ENCODE assay signal across 19 cellular contexts in the genomic region with DNA sequence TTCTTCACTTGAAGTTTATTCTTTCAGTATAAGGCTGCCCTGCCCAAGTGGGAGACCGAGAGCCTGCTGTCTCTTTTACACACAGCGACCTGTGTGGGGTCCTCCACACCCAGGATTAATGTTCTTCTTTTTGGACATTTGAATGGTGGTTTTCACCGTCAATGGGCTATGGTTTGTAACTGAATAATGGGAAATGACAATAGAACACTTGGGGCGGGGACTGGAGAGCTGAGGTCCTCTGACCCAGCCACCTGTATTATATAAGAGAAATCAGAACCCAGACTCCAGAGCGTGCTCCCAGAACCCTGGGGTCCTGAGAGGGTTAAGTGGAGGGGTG.
"Had no signal": no experiment of that assay in that cellular context is flagged by ENCODE, and none has a peak within 500 bp of the region (broad histone marks: within the 10 kb centered on the region; RNA-seq: fewer than 3 reads in every experiment).

No MANE protein-coding gene starts in this region.

- FAIRE-seq: bronchial epithelial cell had no signal

- ATAC-seq: activated CD8-positive, alpha-beta memory T cell treated with anti-CD3 and anti-CD28 coated beads, Interleukin-2, amount 10 ng/mL, durations not matched to agents 7 days and 5 days; activated naive CD8-positive, alpha-beta T cell treated with anti-CD3 and anti-CD28 coated beads, Interleukin-2, amount 50 U/mL, for 24 hours; natural killer cell; stimulated activated naive CD8-positive, alpha-beta T cell treated with anti-CD3 and anti-CD28 coated beads, Interleukin-15, Interleukin-2, amounts not matched to agents 100 U/mL and 50 U/mL, for 24 hours had no signal

- H2AFZ ChIP-seq: hepatocyte had no signal

- DNase-seq: activated CD4-positive, alpha-beta T cell treated with anti-CD3 and anti-CD28 coated beads, Interleukin-2, amount 50 U/mL, for 48 hours; activated CD8-positive, alpha-beta memory T cell treated with anti-CD3 and anti-CD28 coated beads, Interleukin-2, amount 10 ng/mL, durations not matched to agents 7 days and 5 days; activated naive CD4-positive, alpha-beta T cell treated with anti-CD3 and anti-CD28 coated beads for 36 hours; activated naive CD8-positive, alpha-beta T cell treated with anti-CD3 and anti-CD28 coated beads, Interleukin-2, amount 50 U/mL, for 24 hours; activated T-cell treated with anti-CD3 and anti-CD28 coated beads, Interleukin-2, amount 50 U/mL, for 1 hour; aorta; dorsolateral prefrontal cortex; mesendoderm; natural killer cell; nucleus accumbens; stimulated activated CD4-positive, alpha-beta T cell treated with anti-CD3 and anti-CD28 coated beads, Interleukin-4, amount 100 ng/mL, for 4 hours; stimulated activated CD8-positive, alpha-beta memory T cell treated with anti-CD3 and anti-CD28 coated beads, Interleukin-4, amount 100 ng/mL, for 48 hours; stimulated activated naive CD8-positive, alpha-beta T cell treated with anti-CD3 and anti-CD28 coated beads, Interleukin-15, Interleukin-2, amounts not matched to agents 100 U/mL and 50 U/mL, for 24 hours; T1000; transverse colon had no signal

- H3K27ac ChIP-seq: dorsolateral prefrontal cortex, esophagus muscularis mucosa, hepatocyte, skin epidermis, transverse colon had no signal

- H3K9me3 ChIP-seq: esophagus muscularis mucosa, transverse colon had no signal

- H3K79me2 ChIP-seq: hepatocyte had no signal

- H3K36me3 ChIP-seq: esophagus muscularis mucosa, transverse colon had no signal

- H3K4me3 ChIP-seq: esophagus muscularis mucosa, hepatocyte, skin epidermis, transverse colon had no signal

- H3K4me2 ChIP-seq: hepatocyte had no signal

- H3K27me3 ChIP-seq: dorsolateral prefrontal cortex, esophagus muscularis mucosa, hepatocyte, transverse colon had no signal
